ENCODE assay signal across 8 cellular contexts in genomic region chr10:58512470-58513188, GRCh38.
DNase-seq lines count a peak whose midpoint lies in the region; ATAC-seq lines count a peak whose summit lies in the region.

A gene with protein sequence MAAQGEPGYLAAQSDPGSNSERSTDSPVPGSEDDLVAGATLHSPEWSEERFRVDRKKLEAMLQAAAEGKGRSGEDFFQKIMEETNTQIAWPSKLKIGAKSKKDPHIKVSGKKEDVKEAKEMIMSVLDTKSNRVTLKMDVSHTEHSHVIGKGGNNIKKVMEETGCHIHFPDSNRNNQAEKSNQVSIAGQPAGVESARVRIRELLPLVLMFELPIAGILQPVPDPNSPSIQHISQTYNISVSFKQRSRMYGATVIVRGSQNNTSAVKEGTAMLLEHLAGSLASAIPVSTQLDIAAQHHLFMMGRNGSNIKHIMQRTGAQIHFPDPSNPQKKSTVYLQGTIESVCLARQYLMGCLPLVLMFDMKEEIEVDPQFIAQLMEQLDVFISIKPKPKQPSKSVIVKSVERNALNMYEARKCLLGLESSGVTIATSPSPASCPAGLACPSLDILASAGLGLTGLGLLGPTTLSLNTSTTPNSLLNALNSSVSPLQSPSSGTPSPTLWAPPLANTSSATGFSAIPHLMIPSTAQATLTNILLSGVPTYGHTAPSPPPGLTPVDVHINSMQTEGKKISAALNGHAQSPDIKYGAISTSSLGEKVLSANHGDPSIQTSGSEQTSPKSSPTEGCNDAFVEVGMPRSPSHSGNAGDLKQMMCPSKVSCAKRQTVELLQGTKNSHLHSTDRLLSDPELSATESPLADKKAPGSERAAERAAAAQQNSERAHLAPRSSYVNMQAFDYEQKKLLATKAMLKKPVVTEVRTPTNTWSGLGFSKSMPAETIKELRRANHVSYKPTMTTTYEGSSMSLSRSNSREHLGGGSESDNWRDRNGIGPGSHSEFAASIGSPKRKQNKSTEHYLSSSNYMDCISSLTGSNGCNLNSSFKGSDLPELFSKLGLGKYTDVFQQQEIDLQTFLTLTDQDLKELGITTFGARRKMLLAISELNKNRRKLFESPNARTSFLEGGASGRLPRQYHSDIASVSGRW (plus strand): TSS chr10:58512872. CDS start chr10:58513144, 272 bp downstream.

- no peaks in the 10 kb centered on the region for H3K36me3 Mint-ChIP-seq in activated naive CD4-positive, alpha-beta T cell treated with anti-CD3 and anti-CD28 coated beads, Interleukin-2, amount 10 ng/mL, durations not matched to agents 7 days and 5 days

- H3K4me1 ChIP-seq in iPS-18a (ENCODE audit: control insufficient read depth, low read depth, low read length) (peaks cover 4% of the 10 kb centered on the region), rectal smooth muscle tissue (ENCODE audit: control insufficient read depth, insufficient read depth, low read length) (no peaks in the 10 kb centered on the region)

- CTCF ChIA-PET in activated naive CD4-positive, alpha-beta T cell treated with anti-CD3 and anti-CD28 coated beads, Interleukin-2, amount 10 ng/mL, durations not matched to agents 7 days and 5 days (lab: Charles Lee), result interaction anchor here (0.8 to 1.6 kb wide), 2 partner anchors 19 to 218 kb away, joined by 3 read pairs; no protein-coding TSS in a partner anchor

- H3K36me3 ChIP-seq in iPS-18a (ENCODE audit: control insufficient read depth, low read depth, low read length) (no peaks in the 10 kb centered on the region), rectal smooth muscle tissue (ENCODE audit: control insufficient read depth, insufficient read depth, low read length) (no peaks in the 10 kb centered on the region)

- no peak within 1 kb of the TSS for H3K27ac Mint-ChIP-seq in activated naive CD4-positive, alpha-beta T cell treated with anti-CD3 and anti-CD28 coated beads, Interleukin-2, amount 10 ng/mL, durations not matched to agents 7 days and 5 days

- peaks cover 7% of the 10 kb centered on the region for H3K4me1 Mint-ChIP-seq in activated naive CD4-positive, alpha-beta T cell treated with anti-CD3 and anti-CD28 coated beads, Interleukin-2, amount 10 ng/mL, durations not matched to agents 7 days and 5 days

- no peaks in the 10 kb centered on the region for H3K9me3 Mint-ChIP-seq in activated naive CD4-positive, alpha-beta T cell treated with anti-CD3 and anti-CD28 coated beads, Interleukin-2, amount 10 ng/mL, durations not matched to agents 7 days and 5 days

- H3K9me3 ChIP-seq in iPS-18a (ENCODE audit: control insufficient read depth, low read depth, low read length), result no peaks in the 10 kb centered on the region

- DNase-seq in activated naive CD4-positive, alpha-beta T cell treated with anti-CD3 and anti-CD28 coated beads, Interleukin-2, amount 10 ng/mL, durations not matched to agents 7 days and 5 days, result peak; percentile 21
- DNase-seq in activated naive CD4-positive, alpha-beta T cell treated with anti-CD3 and anti-CD28 coated beads, Interleukin-2, amount 50 U/mL, for 16 hours, result no peak
- DNase-seq in NCI-H2171 treated with DMSO at 0.1 percent for 48 hours (lab: John Stamatoyannopoulos, UW), result peak; percentile 2
- DNase-seq in brain pericyte (ENCODE audit: low read depth, low spot score), result peak; percentile 11
- DNase-seq in central memory CD4-positive, alpha-beta T cell, result no peak

- no peak within 1 kb of the TSS for H3K27ac ChIP-seq in iPS-18a (ENCODE audit: low read length)
- H3K27ac ChIP-seq in rectal smooth muscle tissue (ENCODE audit: low read depth, low read length), result peak within 1 kb of the TSS; percentile 60

- no peak for ATAC-seq in HG03139 (IDR thresholded peaks at IDR 0.05; ENCODE audit: unreplicated experiment)

- peak within 1 kb of the TSS; percentile 58 for H3K4me3 Mint-ChIP-seq in activated naive CD4-positive, alpha-beta T cell treated with anti-CD3 and anti-CD28 coated beads, Interleukin-2, amount 10 ng/mL, durations not matched to agents 7 days and 5 days

- peak within 1 kb of the TSS; percentile 73 for H3K4me3 ChIP-seq in iPS-18a (ENCODE audit: low read length)
- H3K4me3 ChIP-seq in rectal smooth muscle tissue (ENCODE audit: low read length), result peak within 1 kb of the TSS; percentile 86

- H3K9ac ChIP-seq in iPS-18a (ENCODE audit: low read length) (no peak within 1 kb of the TSS), rectal smooth muscle tissue (ENCODE audit: low read length) (peak within 1 kb of the TSS; percentile 32)

- peaks cover 15% of the 10 kb centered on the region for H3K27me3 Mint-ChIP-seq in activated naive CD4-positive, alpha-beta T cell treated with anti-CD3 and anti-CD28 coated beads, Interleukin-2, amount 10 ng/mL, durations not matched to agents 7 days and 5 days

- H3K27me3 ChIP-seq in iPS-18a (ENCODE audit: control insufficient read depth, insufficient read depth, low read length), result peaks cover 50% of the 10 kb centered on the region
- H3K27me3 ChIP-seq in rectal smooth muscle tissue (ENCODE audit: control insufficient read depth, insufficient read depth, low read length), result no peaks in the 10 kb centered on the region

Comparison
In these comparisons a context has a peak if more than half of its experiments do, and no peak if none do; other contexts are left out.
1. DNase-seq: peak in activated naive CD4-positive, alpha-beta T cell treated with anti-CD3 and anti-CD28 coated beads, Interleukin-2, amount 10 ng/mL, durations not matched to agents 7 days and 5 days (single experiment), NCI-H2171 treated with DMSO at 0.1 percent for 48 hours (single experiment) and brain pericyte (single experiment); none in activated naive CD4-positive, alpha-beta T cell treated with anti-CD3 and anti-CD28 coated beads, Interleukin-2, amount 50 U/mL, for 16 hours (single experiment) and central memory CD4-positive, alpha-beta T cell (single experiment).